In the genomic region with DNA sequence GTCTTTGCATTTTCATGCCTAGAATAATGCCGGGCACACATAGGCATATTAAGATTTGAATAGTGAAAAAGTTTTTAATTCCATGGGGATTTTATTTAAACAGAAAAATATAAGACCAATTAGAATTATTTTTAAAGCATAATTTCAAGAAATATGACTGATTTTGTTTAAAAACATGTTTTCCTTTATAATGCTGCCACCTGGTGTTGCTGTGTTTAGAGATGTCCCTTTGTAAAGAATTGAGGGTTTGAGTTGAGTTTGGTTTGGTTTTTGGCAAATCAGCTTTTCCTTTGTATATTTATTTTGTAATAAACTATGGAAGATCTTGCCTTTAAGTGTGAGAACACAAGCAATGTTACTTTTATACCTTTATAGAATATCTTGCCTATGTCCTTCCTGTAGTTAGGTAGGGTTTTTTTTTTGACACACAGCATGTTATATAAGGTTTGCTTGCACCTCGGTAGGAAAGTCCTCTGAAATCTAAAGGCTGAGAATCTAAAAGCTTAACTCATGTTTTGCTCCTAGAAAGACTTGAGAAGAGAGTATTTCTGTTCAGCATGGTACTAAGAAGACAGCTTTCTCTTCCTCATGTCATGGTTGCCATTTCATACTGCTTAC, we compare ENCODE assay signal across 2 cellular contexts.
TF ChIP-seq lines count a peak whose summit lies in the region.

No MANE protein-coding gene starts in this region.

TF ChIP-seq in A549, 52 proteins besides CTCF, POLR2A, EP300 and RAD21:
- TF ChIP-seq GATA3 (IDR thresholded peaks at IDR 0.05; ENCODE audit: borderline replicate concordance) (no peak), SMC3 (IDR thresholded peaks at IDR 0.05) (peak; percentile 75)
TF ChIP-seq in A549: peak in this region for 1.

TF ChIP-seq in HepG2, 621 proteins besides CTCF, POLR2A, EP300 and RAD21:
- TF ChIP-seq STAG1 (CRISPR knock-in tag; IDR thresholded peaks at IDR 0.05) (peak; percentile 73), SMC3 (IDR thresholded peaks at IDR 0.05; ENCODE audit: low read length) (0 out of 2 replicates have a peak, but pooled peaks have one; percentile 37), RBM22 (optimal IDR thresholded peaks at IDR 0.05; ENCODE audit: low read length) (peak; percentile 44), KDM2A (CRISPR knock-in tag; IDR thresholded peaks at IDR 0.05; ENCODE audit: borderline replicate concordance, low read depth) (no peak)
